ENCODE assay signal across 1 cellular context in genomic region chr17:58643147-58643546, GRCh38.
TF ChIP-seq lines count a peak whose summit lies in the region.

No MANE protein-coding gene starts in this region.

TF ChIP-seq in SK-N-SH, 30 proteins besides CTCF, POLR2A, EP300 and RAD21:
- peak; percentile 10; the same call in 1 of the 2 replicates for TF ChIP-seq TCF12 (IDR thresholded peaks at IDR 0.05)
- TF ChIP-seq, protein P1, sequence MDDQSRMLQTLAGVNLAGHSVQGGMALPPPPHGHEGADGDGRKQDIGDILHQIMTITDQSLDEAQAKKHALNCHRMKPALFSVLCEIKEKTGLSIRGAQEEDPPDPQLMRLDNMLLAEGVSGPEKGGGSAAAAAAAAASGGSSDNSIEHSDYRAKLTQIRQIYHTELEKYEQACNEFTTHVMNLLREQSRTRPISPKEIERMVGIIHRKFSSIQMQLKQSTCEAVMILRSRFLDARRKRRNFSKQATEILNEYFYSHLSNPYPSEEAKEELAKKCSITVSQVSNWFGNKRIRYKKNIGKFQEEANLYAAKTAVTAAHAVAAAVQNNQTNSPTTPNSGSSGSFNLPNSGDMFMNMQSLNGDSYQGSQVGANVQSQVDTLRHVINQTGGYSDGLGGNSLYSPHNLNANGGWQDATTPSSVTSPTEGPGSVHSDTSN (IDR thresholded peaks at IDR 0.05): peak; percentile 17; the same call in 1 of the 2 replicates
- TF ChIP-seq, protein P2, sequence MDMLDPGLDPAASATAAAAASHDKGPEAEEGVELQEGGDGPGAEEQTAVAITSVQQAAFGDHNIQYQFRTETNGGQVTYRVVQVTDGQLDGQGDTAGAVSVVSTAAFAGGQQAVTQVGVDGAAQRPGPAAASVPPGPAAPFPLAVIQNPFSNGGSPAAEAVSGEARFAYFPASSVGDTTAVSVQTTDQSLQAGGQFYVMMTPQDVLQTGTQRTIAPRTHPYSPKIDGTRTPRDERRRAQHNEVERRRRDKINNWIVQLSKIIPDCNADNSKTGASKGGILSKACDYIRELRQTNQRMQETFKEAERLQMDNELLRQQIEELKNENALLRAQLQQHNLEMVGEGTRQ (IDR thresholded peaks at IDR 0.05; ENCODE audit: borderline replicate concordance, low read depth, low read length): no peak
- TF ChIP-seq, protein P3, sequence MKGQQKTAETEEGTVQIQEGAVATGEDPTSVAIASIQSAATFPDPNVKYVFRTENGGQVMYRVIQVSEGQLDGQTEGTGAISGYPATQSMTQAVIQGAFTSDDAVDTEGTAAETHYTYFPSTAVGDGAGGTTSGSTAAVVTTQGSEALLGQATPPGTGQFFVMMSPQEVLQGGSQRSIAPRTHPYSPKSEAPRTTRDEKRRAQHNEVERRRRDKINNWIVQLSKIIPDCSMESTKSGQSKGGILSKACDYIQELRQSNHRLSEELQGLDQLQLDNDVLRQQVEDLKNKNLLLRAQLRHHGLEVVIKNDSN (IDR thresholded peaks at IDR 0.05; ENCODE audit: borderline replicate concordance, low read depth): no peak
- TF ChIP-seq REST (IDR thresholded peaks at IDR 0.05; ENCODE audit: low read depth, low read length): no peak
- TF ChIP-seq FOXM1 (IDR thresholded peaks at IDR 0.05; ENCODE audit: low read depth): no peak
- peak; percentile 67; the same call in 1 of the 2 replicates for TF ChIP-seq FOSL2 (IDR thresholded peaks at IDR 0.05; ENCODE audit: borderline replicate concordance, low read depth)
- TF ChIP-seq MAX (IDR thresholded peaks at IDR 0.05; ENCODE audit: low read depth): 0 out of 2 replicates have a peak, but pooled peaks have one; percentile 23
- no peak for TF ChIP-seq TAF1 (IDR thresholded peaks at IDR 0.05; ENCODE audit: borderline replicate concordance, low read depth, low read length)
- TF ChIP-seq TEAD4 (IDR thresholded peaks at IDR 0.05; ENCODE audit: borderline replicate concordance, insufficient read depth): 0 out of 2 replicates have a peak, but pooled peaks have one; percentile 11
- TF ChIP-seq JUND (IDR thresholded peaks at IDR 0.05): peak; percentile 59; the same call in 1 of the 2 replicates
- TF ChIP-seq FOXJ3 (CRISPR knock-in tag; IDR thresholded peaks at IDR 0.05): no peak
